ENCODE assay signal across 8 cellular contexts in genomic region chr17:37650419-37651003, GRCh38. TPM values are rescaled to one million over a fixed set of nuclear protein-coding genes. Genes with fewer than 3 reads are reported as not detected.
DNase-seq lines count a peak whose midpoint lies in the region; ATAC-seq and TF ChIP-seq lines count a peak whose summit lies in the region.

No MANE protein-coding gene starts in this region.

- H3K9ac ChIP-seq in Loucy (ENCODE audit: low read depth, low read length, poor library complexity, severe bottlenecking) (no peak overlapping the region), liver (ENCODE audit: low read depth in 1 of 2, low read length in 2 of 2) (no peak overlapping the region)

- H3K4me2 ChIP-seq in Loucy (ENCODE audit: low read depth, low read length, poor library complexity, severe bottlenecking), result no peak overlapping the region

- H3K9me3 ChIP-seq in Loucy (ENCODE audit: insufficient read depth, low read depth, low read length), result no peaks in the 10 kb centered on the region
- no peaks in the 10 kb centered on the region for H3K9me3 ChIP-seq in liver (ENCODE audit: control insufficient read depth in 4 of 4, low read length in 3 of 4)

- H3K9me2 ChIP-seq in Loucy (replicated peaks; ENCODE audit: low read depth, low read length), result no peaks in the 10 kb centered on the region

- no peak overlapping the region for H3K27ac ChIP-seq in liver (ENCODE audit: low read depth in 1 of 2, low read length in 2 of 2)

- 29% methylated on average over 6 of the region's 6 CpGs for WGBS in liver

- TF ChIP-seq RAD21 in liver (IDR thresholded peaks at IDR 0.05), result peak; percentile 88 to 89

- H3K4me3 ChIP-seq in Loucy (ENCODE audit: low read length, poor library complexity, severe bottlenecking), result no peak overlapping the region
- no peak overlapping the region for H3K4me3 ChIP-seq in astrocyte of the spinal cord (ENCODE audit: low read depth, low read length)
- no peak overlapping the region for H3K4me3 ChIP-seq in liver (ENCODE audit: low read depth in 1 of 3, low read length in 3 of 3)

- H3F3A ChIP-seq in Loucy (ENCODE audit: low read depth), result no peaks in the 10 kb centered on the region

- in situ Hi-C loops in astrocyte of the spinal cord (cut with HindIII; ENCODE audit: low sequenced_read_pairs), result no loop called here

- H3K4me1 ChIP-seq in Loucy (ENCODE audit: insufficient read depth, low read length, poor library complexity, severe bottlenecking) (no peaks in the 10 kb centered on the region), liver (ENCODE audit: control insufficient read depth in 4 of 4, insufficient read depth in 4 of 4, low read length in 3 of 4) (peaks cover 0 to 10% (median 1%) of the 10 kb centered on the region in 4 donors)

- TF ChIP-seq CTCF in Loucy (conservative IDR thresholded peaks at IDR 0.05; ENCODE audit: low read length) (peak; percentile 76), astrocyte of the spinal cord (IDR thresholded peaks at IDR 0.05; ENCODE audit: low read depth, low read length) (peak; percentile 50), liver (IDR thresholded peaks at IDR 0.05; ENCODE audit: low read depth, low read length, missing input control) (peak; percentile 69)

- H3K36me3 ChIP-seq in Loucy (ENCODE audit: insufficient read depth, low read length) (no peaks in the 10 kb centered on the region), liver (ENCODE audit: control insufficient read depth in 4 of 4, insufficient read depth in 3 of 4, low read depth in 1 of 4, low read length in 3 of 4) (no peaks in the 10 kb centered on the region)

- no peak for ATAC-seq in HG03045 (IDR thresholded peaks at IDR 0.05; ENCODE audit: unreplicated experiment)
- no peak for ATAC-seq in HG02798 (IDR thresholded peaks at IDR 0.05; ENCODE audit: poor library complexity, unreplicated experiment)
- no peak for ATAC-seq in HG03457 (IDR thresholded peaks at IDR 0.05; ENCODE audit: unreplicated experiment)

- H3K27me3 ChIP-seq in Loucy (ENCODE audit: insufficient read depth, low read length, poor library complexity, severe bottlenecking) (no peaks in the 10 kb centered on the region), liver (ENCODE audit: control insufficient read depth in 4 of 4, insufficient read depth in 4 of 4, low read length in 3 of 4) (no peaks in the 10 kb centered on the region)

- DNase-seq in EL (peak; percentile 67), astrocyte of the spinal cord (ENCODE audit: low read depth, low spot score) (peak; percentile 53), DMS79 treated with DMSO at 0.1 percent for 48 hours (lab: John Stamatoyannopoulos, UW) (no peak)

- H2AFZ ChIP-seq in Loucy (ENCODE audit: low read length), result no peak overlapping the region

- no peaks in the 10 kb centered on the region for H4K20me1 ChIP-seq in Loucy (ENCODE audit: insufficient read depth, low read length, poor library complexity, severe bottlenecking)

- H3K79me2 ChIP-seq in Loucy (ENCODE audit: insufficient read depth, low read length), result no peaks in the 10 kb centered on the region

TF ChIP-seq in liver, 16 proteins besides CTCF, POLR2A, EP300 and RAD21:
- TF ChIP-seq RXRA (IDR thresholded peaks at IDR 0.05) (peak; percentile 24 to 51), FOXA2 (IDR thresholded peaks at IDR 0.05) (peak; percentile 31), HNF4A (conservative IDR thresholded peaks at IDR 0.05) (peak; percentile 32 to 58)
- TF ChIP-seq, protein P1, sequence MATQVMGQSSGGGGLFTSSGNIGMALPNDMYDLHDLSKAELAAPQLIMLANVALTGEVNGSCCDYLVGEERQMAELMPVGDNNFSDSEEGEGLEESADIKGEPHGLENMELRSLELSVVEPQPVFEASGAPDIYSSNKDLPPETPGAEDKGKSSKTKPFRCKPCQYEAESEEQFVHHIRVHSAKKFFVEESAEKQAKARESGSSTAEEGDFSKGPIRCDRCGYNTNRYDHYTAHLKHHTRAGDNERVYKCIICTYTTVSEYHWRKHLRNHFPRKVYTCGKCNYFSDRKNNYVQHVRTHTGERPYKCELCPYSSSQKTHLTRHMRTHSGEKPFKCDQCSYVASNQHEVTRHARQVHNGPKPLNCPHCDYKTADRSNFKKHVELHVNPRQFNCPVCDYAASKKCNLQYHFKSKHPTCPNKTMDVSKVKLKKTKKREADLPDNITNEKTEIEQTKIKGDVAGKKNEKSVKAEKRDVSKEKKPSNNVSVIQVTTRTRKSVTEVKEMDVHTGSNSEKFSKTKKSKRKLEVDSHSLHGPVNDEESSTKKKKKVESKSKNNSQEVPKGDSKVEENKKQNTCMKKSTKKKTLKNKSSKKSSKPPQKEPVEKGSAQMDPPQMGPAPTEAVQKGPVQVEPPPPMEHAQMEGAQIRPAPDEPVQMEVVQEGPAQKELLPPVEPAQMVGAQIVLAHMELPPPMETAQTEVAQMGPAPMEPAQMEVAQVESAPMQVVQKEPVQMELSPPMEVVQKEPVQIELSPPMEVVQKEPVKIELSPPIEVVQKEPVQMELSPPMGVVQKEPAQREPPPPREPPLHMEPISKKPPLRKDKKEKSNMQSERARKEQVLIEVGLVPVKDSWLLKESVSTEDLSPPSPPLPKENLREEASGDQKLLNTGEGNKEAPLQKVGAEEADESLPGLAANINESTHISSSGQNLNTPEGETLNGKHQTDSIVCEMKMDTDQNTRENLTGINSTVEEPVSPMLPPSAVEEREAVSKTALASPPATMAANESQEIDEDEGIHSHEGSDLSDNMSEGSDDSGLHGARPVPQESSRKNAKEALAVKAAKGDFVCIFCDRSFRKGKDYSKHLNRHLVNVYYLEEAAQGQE (IDR thresholded peaks at IDR 0.05), result no peak

RNA-seq across cellular contexts. Expression of gene DDX52, which starts 7.3 kb away (rescaled TPM):
- total RNA-seq in liver, result 10 to 100 TPM; 13.9 to 14.1 TPM
- 1 to 10 TPM; 4.6 to 9.4 TPM for polyA plus RNA-seq in liver

RNA-seq across cellular contexts. Expression of gene SYNRG, which starts 41.3 kb away (rescaled TPM):
- total RNA-seq in liver, result 10 to 100 TPM; 17.8 to 20.5 TPM
- 10 to 100 TPM in 1 of 2 donors, 1 to 10 TPM in 1; 6.5 to 13.9 TPM for polyA plus RNA-seq in liver
